ENCODE assay signal across 15 cellular contexts in genomic region chr9:86042226-86042625, GRCh38.
"Had no signal": no experiment of that assay in that cellular context is flagged by ENCODE, and none has a peak within 500 bp of the region (broad histone marks: within the 10 kb centered on the region; RNA-seq: fewer than 3 reads in every experiment).

No MANE protein-coding gene starts in this region.

- H3K27ac ChIP-seq: epithelial cell of prostate, esophagus squamous epithelium, gastroesophageal sphincter, tibial nerve, upper lobe of right lung, vagina had no signal

- H3K4me2 ChIP-seq: smooth muscle cell had no signal

- H3K4me1 Mint-ChIP-seq: immature natural killer cell had no signal

- H3K4me3 ChIP-seq: esophagus squamous epithelium, smooth muscle cell, tibial nerve, upper lobe of right lung, vagina had no signal

- FAIRE-seq: keratinocyte had no signal

- H3K4me1 ChIP-seq: esophagus squamous epithelium, upper lobe of right lung, vagina had no signal

- ATAC-seq: gastroesophageal sphincter had no signal

- H3K9me3 Mint-ChIP-seq: immature natural killer cell had no signal

- H3K27ac Mint-ChIP-seq: immature natural killer cell had no signal

- H3K4me3 Mint-ChIP-seq: immature natural killer cell had no signal

- H3K9me3 ChIP-seq: esophagus squamous epithelium, gastroesophageal sphincter, tibial nerve, upper lobe of right lung, vagina had no signal

- H3K27me3 ChIP-seq: esophagus squamous epithelium, gastroesophageal sphincter, tibial nerve, upper lobe of right lung, vagina had no signal

- H3K36me3 ChIP-seq: esophagus squamous epithelium, gastroesophageal sphincter, upper lobe of right lung, vagina had no signal

- DNase-seq: effector memory CD4-positive, alpha-beta T cell; esophagus squamous epithelium; glutamatergic neuron; immature natural killer cell; mammary epithelial cell; right cardiac atrium; stimulated activated CD4-positive, alpha-beta T cell treated with anti-CD3 and anti-CD28 coated beads, Interleukin-2, amount 100 ng/mL, for 48 hours; stimulated activated naive CD4-positive, alpha-beta T cell treated with Interleukin-2 at 50 U/mL for 16 hours; upper lobe of right lung had no signal
